ENCODE assay signal across 16 cellular contexts in the genomic region with DNA sequence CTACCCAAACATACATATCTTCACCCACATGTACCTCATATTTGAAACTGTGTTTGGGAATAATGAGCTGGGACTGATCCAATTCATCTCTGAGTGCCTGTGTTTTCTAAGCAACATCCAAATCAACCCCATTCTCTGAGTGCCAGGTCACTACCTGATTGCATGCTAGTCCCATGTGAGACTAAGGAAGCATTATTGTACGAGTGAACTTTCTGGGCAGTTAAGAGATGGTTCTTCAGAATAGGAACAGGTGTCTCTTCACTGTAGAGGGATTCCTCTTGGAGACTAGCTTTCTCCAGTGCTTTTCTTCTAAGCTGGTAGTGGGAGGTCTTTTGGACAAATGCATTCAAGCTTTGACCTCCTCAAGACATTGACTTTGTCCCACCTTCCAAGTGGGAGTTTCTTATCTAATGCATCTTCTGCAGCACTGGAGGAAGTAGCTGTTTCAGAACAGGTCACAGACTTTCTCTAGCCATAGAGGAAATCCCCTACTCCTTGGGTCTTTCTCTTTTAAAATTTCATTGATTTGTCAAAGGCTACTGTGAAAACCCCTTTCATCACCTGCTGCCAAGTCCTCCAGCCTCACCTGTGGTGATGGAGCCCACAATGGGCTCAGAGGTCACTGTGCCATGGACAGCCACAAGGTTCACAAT.
A peak's percentile ranks its signal among the peaks of the same experiment; 100 is the strongest.
DNase-seq lines count a peak whose midpoint lies in the region; ATAC-seq and TF ChIP-seq lines count a peak whose summit lies in the region.
"Had no signal": no experiment of that assay in that cellular context is flagged by ENCODE, and none has a peak within 500 bp of the region (broad histone marks: within the 10 kb centered on the region; RNA-seq: fewer than 3 reads in every experiment).

No MANE protein-coding gene starts in this region.

- no peaks in the 10 kb centered on the region for H3K9me3 Mint-ChIP-seq in nephron progenitor cell
- no peaks in the 10 kb centered on the region for H3K9me3 Mint-ChIP-seq in glutamatergic neuron (ENCODE audit: unreplicated experiment)

- ATAC-seq in GM18502 (IDR thresholded peaks at IDR 0.05; ENCODE audit: poor library complexity, unreplicated experiment) = peak; percentile 85
- ATAC-seq in GM19455 (IDR thresholded peaks at IDR 0.05; ENCODE audit: unreplicated experiment) = peak; percentile 72
- peak; percentile 87 for ATAC-seq in HG02870 (IDR thresholded peaks at IDR 0.05; ENCODE audit: unreplicated experiment)
- peak; percentile 72 for ATAC-seq in HG03469 (IDR thresholded peaks at IDR 0.05; ENCODE audit: unreplicated experiment)

- H3K27ac Mint-ChIP-seq in nephron progenitor cell (no peak overlapping the region), glutamatergic neuron (ENCODE audit: unreplicated experiment) (no peak overlapping the region)

- H3K4me3 Mint-ChIP-seq in nephron progenitor cell (no peak overlapping the region), glutamatergic neuron (ENCODE audit: unreplicated experiment) (no peak overlapping the region)

- TF ChIP-seq CTCF in nephron progenitor cell (IDR thresholded peaks at IDR 0.05) (no peak), glutamatergic neuron (IDR thresholded peaks at IDR 0.05; ENCODE audit: partially characterized antibody, unreplicated experiment) (no peak)

- no peaks in the 10 kb centered on the region for H3K4me1 Mint-ChIP-seq in nephron progenitor cell
- H3K4me1 Mint-ChIP-seq in glutamatergic neuron (ENCODE audit: low read depth, unreplicated experiment) = no peaks in the 10 kb centered on the region

- H3K27me3 Mint-ChIP-seq in nephron progenitor cell (ENCODE audit: low read depth, poor library complexity) (peaks cover 50% of the 10 kb centered on the region), glutamatergic neuron (ENCODE audit: unreplicated experiment) (peaks cover 2% of the 10 kb centered on the region)

- DNase-seq in nephron progenitor cell (no peak), SK-N-DZ (ENCODE audit: low spot score) (no peak), glutamatergic neuron (no peak), NCI-H2081 treated with DMSO at 0.1 percent for 48 hours (lab: John Stamatoyannopoulos, UW) (no peak)
- DNase-seq: activated CD4-positive, alpha-beta T cell treated with anti-CD3 and anti-CD28 coated beads for 48 hours; activated gamma-delta T cell; DND-41; IMR-90; NK-92 treated with Interleukin-12 subunit alpha and Interleukin-12 subunit beta, amount 100 ng/mL, for 24 hours; SK-N-SH; stimulated activated CD4-positive, alpha-beta T cell treated with anti-CD3 and anti-CD28 coated beads, Interleukin-4, amount 100 ng/mL, for 24 hours; substantia nigra had no signal

- H3K36me3 Mint-ChIP-seq in nephron progenitor cell (ENCODE audit: low read depth) (no peaks in the 10 kb centered on the region), glutamatergic neuron (ENCODE audit: unreplicated experiment) (no peaks in the 10 kb centered on the region)
